In genomic region chr14:26415618-26416123, GRCh38 we compare ENCODE assay signal across 21 cellular contexts.
DNase-seq lines count a peak whose midpoint lies in the region; ATAC-seq, FAIRE-seq and TF ChIP-seq lines count a peak whose summit lies in the region.
"Had no signal": no experiment of that assay in that cellular context is flagged by ENCODE, and none has a peak within 500 bp of the region (broad histone marks: within the 10 kb centered on the region; RNA-seq: fewer than 3 reads in every experiment).

No MANE protein-coding gene starts in this region.

- WGBS in ovary, 3 donors, result 8 to 18% (median 17%) methylated on average over 7 of the region's 7 CpGs

- TF ChIP-seq POLR2A in ovary (IDR thresholded peaks at IDR 0.05) (no peak), uterus (IDR thresholded peaks at IDR 0.05) (no peak), GM12892 (IDR thresholded peaks at IDR 0.05; ENCODE audit: low read depth, low read length) (no peak)

- ATAC-seq in Right ventricle myocardium superior (ENCODE audit: poor library complexity) (no peak), HG02884 (IDR thresholded peaks at IDR 0.05; ENCODE audit: unreplicated experiment) (no peak)
- ATAC-seq: HCT116; stimulated activated effector memory CD8-positive, alpha-beta T cell treated with anti-CD3 and anti-CD28 coated beads, Interleukin-12 subunit alpha, Interleukin-12 subunit beta, amount 100 ng/mL, for 72 hours had no signal

- no peaks in the 10 kb centered on the region for H3K4me1 ChIP-seq in right atrium auricular region
- peaks cover 4% of the 10 kb centered on the region for H3K4me1 ChIP-seq in ovary (ENCODE audit: insufficient read depth)
- H3K4me1 ChIP-seq in uterus, result no peaks in the 10 kb centered on the region
- H3K4me1 ChIP-seq: parathyroid adenoma, Peyer's patch had no signal

- H3K4me3 ChIP-seq in right atrium auricular region, result no peak overlapping the region
- H3K4me3 ChIP-seq in ovary, result no peak overlapping the region
- no peak overlapping the region for H3K4me3 ChIP-seq in uterus
- H3K4me3 ChIP-seq: Peyer's patch had no signal

- H3K36me3 ChIP-seq in right atrium auricular region (no peaks in the 10 kb centered on the region), ovary (no peaks in the 10 kb centered on the region), uterus (no peaks in the 10 kb centered on the region)
- H3K36me3 ChIP-seq: Peyer's patch had no signal

- no peak for FAIRE-seq in GM12892 (lab: Jason Lieb, UNC)
- FAIRE-seq: astrocyte had no signal

- TF ChIP-seq EP300 in ovary (IDR thresholded peaks at IDR 0.05), result no peak

- TF ChIP-seq CTCF in right atrium auricular region (IDR thresholded peaks at IDR 0.05) (no peak), ovary (IDR thresholded peaks at IDR 0.05) (no peak), uterus (IDR thresholded peaks at IDR 0.05) (no peak)

- intact Hi-C loops in Right ventricle myocardium superior (cut with DNase I) (no loop called here), ovary (cut with DNase I) (no loop called here), uterus (cut with DNase I; ENCODE audit: low total_unique reads) (no loop called here)

- H3K27me3 ChIP-seq in right atrium auricular region (no peaks in the 10 kb centered on the region), ovary (no peaks in the 10 kb centered on the region), uterus (no peaks in the 10 kb centered on the region)
- H3K27me3 ChIP-seq: Peyer's patch had no signal

- H3K27ac ChIP-seq in right atrium auricular region, result no peak overlapping the region
- H3K27ac ChIP-seq in ovary, result no peak overlapping the region
- peak overlapping the region; percentile 18 to 43 for H3K27ac ChIP-seq in uterus
- H3K27ac ChIP-seq: 22Rv1, parathyroid adenoma had no signal

- H3K9me3 ChIP-seq in right atrium auricular region (no peaks in the 10 kb centered on the region), ovary (no peaks in the 10 kb centered on the region), uterus (no peaks in the 10 kb centered on the region)
- H3K9me3 ChIP-seq: Peyer's patch had no signal

- DNase-seq in Right ventricle myocardium superior (peak; percentile 42), right atrium auricular region (ENCODE audit: low spot score) (no peak), fibroblast of the conjunctiva (ENCODE audit: low read depth) (peak; percentile 37), ovary (peak; percentile 49 to 68 (median 61)), uterus (peak; percentile 77 to 83), GM12892 (ENCODE audit: insufficient read length) (no peak), NCI-H1417 treated with DMSO at 0.1 percent for 48 hours (lab: John Stamatoyannopoulos, UW) (no peak)
- DNase-seq: activated naive CD4-positive, alpha-beta T cell treated with Interleukin-2 at 50 U/mL for 16 hours; DMS153; KG1; NCI-H1092 treated with DMSO at 0.1 percent for 48 hours; NCI-H748 treated with DMSO at 0.1 percent for 48 hours; stimulated activated CD4-positive, alpha-beta T cell treated with anti-CD3 and anti-CD28 coated beads, Interleukin-12 subunit alpha, Interleukin-12 subunit beta, amount 100 ng/mL, for 4 hours; trophoblast cell had no signal

Comparison
In these comparisons a context has a peak if more than half of its experiments do, and no peak if none do; other contexts are left out.
1. DNase-seq: peak in Right ventricle myocardium superior (single experiment), fibroblast of the conjunctiva (single experiment), ovary (5 of 5) and uterus (2 of 2); none in right atrium auricular region (single experiment), GM12892 (single experiment) and NCI-H1417 treated with DMSO at 0.1 percent for 48 hours (single experiment).
2. H3K27ac ChIP-seq: peak in uterus (2 of 2); none in right atrium auricular region (0 of 2) and ovary (0 of 2).